ENCODE assay signal across 39 cellular contexts in genomic region chr5:135517631-135518030, GRCh38. TPM values are rescaled to one million over a fixed set of nuclear protein-coding genes. Genes with fewer than 3 reads are reported as not detected.
"Had no signal": no experiment of that assay in that cellular context is flagged by ENCODE, and none has a peak within 500 bp of the region (broad histone marks: within the 10 kb centered on the region; RNA-seq: fewer than 3 reads in every experiment).

No MANE protein-coding gene starts in this region.

- H3K36me3 ChIP-seq: MG63 had no signal

- H3K4me3 ChIP-seq: MG63 had no signal

- H3K27me3 ChIP-seq: MG63 had no signal

- DNase-seq: Karpas-422, Kasumi-1, MG63, MM.1S, MV-4-11, NCI-H1048, NCI-H1092, NCI-H1092 treated with DMSO at 0.1 percent for 48 hours, NCI-H1105 treated with DMSO at 0.1 percent for 48 hours, NCI-H1417, NCI-H1417 treated with DMSO at 0.1 percent for 48 hours, NCI-H1436, NCI-H1436 treated with DMSO at 0.1 percent for 48 hours, NCI-H146, NCI-H1694, NCI-H1694 treated with DMSO at 0.1 percent for 48 hours, NCI-H187, NCI-H187 treated with DMSO at 0.1 percent for 48 hours, NCI-H1930, NCI-H2029, NCI-H2029 treated with DMSO at 0.1 percent for 48 hours, NCI-H2081, NCI-H2081 treated with DMSO at 0.1 percent for 48 hours, NCI-H2107, NCI-H2171, NCI-H2171 treated with DMSO at 0.1 percent for 48 hours, NCI-H2227 treated with DMSO at 0.1 percent for 48 hours, NCI-H226, NCI-H345, NCI-H446, NCI-H446 treated with DMSO at 0.1 percent for 48 hours, NCI-H510A, NCI-H510A treated with DMSO at 0.1 percent for 48 hours, NCI-H524 had no signal

- H3K9ac ChIP-seq: KMS-11 had no signal

- H3K4me2 ChIP-seq: KMS-11 had no signal

- H3K27ac ChIP-seq: KMS-11 had no signal

RNA-seq across cellular contexts. Expression of gene NEUROG1, which starts 18.1 kb away (rescaled TPM):
- total RNA-seq: LHCN-M2, M059J, MCF 10A, NCI-H460 had no signal
